17 cellular contexts compared by ENCODE assay signal in the genomic region with DNA sequence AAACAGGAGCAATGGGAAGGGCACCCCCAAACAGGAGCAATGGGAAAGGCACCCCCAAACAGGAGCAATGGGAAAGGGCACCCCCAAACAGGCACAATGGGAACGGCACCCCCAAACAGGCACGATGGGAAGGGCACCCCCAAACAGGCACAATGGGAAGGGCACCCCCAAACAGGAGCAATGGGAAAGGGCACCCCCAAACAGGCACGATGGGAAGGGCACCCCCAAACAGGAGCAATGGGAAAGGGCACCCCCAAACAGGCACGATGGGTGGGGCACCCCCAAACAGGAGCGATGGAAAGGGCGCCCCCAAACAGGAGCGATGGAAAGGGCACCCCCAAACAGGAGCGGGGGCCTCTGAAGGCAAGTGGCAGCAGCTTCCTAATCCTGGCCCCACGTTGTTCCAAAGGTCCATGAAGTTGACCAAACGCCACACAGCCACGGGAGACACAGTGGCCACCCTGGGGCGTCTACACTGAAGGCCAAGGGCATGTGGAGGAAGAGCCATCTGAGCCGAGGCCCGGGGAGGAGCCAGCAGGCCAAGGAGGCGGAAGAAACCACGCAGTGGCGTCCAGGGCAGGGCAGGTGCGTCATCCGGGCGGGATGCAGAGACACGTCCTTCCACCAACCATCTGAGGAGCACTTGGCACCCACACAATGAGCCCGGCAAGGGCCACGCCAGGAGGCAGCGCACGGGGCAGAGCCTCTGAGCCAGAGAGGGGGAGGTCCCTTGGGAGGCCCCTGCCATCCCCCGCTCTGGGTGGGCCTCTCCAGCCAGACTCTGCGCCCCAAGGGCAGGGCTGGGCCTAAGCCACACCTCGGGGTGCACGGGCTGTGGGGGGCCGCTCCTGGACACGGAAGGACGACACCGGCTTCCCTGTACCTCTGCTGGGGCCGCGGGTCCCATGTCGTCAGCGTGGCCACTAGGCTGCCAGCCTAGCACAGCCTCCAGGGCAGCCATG.
"Had no signal": no experiment of that assay in that cellular context is flagged by ENCODE, and none has a peak within 500 bp of the region (broad histone marks: within the 10 kb centered on the region; RNA-seq: fewer than 3 reads in every experiment).

No MANE protein-coding gene starts in this region.

- H3K4me3 Mint-ChIP-seq: memory B cell had no signal

- H3K27ac ChIP-seq: adrenal gland, coronary artery, epithelial cell of prostate, pancreas, suprapubic skin had no signal

- H3K4me1 ChIP-seq: adrenal gland, pancreas had no signal

- FAIRE-seq: pancreas, TTC549 had no signal

- H3K9me3 ChIP-seq: adrenal gland, pancreas, suprapubic skin, upper lobe of left lung had no signal

- ATAC-seq: stimulated activated naive CD8-positive, alpha-beta T cell treated with anti-CD3 and anti-CD28 coated beads, Interleukin-15, Interleukin-2, amounts not matched to agents 100 U/mL and 50 U/mL, for 24 hours had no signal

- H3K27ac Mint-ChIP-seq: memory B cell, nephron had no signal

- H3K27me3 ChIP-seq: pancreas, upper lobe of left lung had no signal

- H3K9me3 Mint-ChIP-seq: memory B cell had no signal

- H3K36me3 Mint-ChIP-seq: memory B cell had no signal

- H3K4me3 ChIP-seq: adrenal gland, coronary artery, pancreas, suprapubic skin, upper lobe of left lung had no signal

- H3K36me3 ChIP-seq: adrenal gland, pancreas, suprapubic skin, upper lobe of left lung had no signal

- DNase-seq: activated CD4-positive, alpha-beta T cell treated with anti-CD3 and anti-CD28 coated beads, Interleukin-2, amount 50 U/mL, for 4 hours; activated CD4-positive, CD25-positive, alpha-beta regulatory T cell; activated naive CD4-positive, alpha-beta T cell treated with anti-CD3 and anti-CD28 coated beads, Interleukin-2, amount 50 U/mL, for 16 hours; activated T-cell treated with anti-CD3 and anti-CD28 coated beads, Interleukin-2, amount 50 U/mL, for 1 hour; effector CD8-positive, alpha-beta T cell; stimulated activated CD4-positive, alpha-beta T cell treated with anti-CD3 and anti-CD28 coated beads, Interleukin-4, amount 100 ng/mL, for 1 hour; stimulated activated CD8-positive, alpha-beta memory T cell treated with anti-CD3 and anti-CD28 coated beads, Interleukin-4, amount 100 ng/mL, for 48 hours; stimulated activated naive CD8-positive, alpha-beta T cell treated with anti-CD3 and anti-CD28 coated beads, Interleukin-15, Interleukin-2, amounts not matched to agents 100 U/mL and 50 U/mL, for 24 hours had no signal
